In genomic region chr12:27309293-27309994, GRCh38 we compare ENCODE assay signal across 21 cellular contexts. TPM values are rescaled to one million over a fixed set of nuclear protein-coding genes. Genes with fewer than 3 reads are reported as not detected.
A peak's percentile ranks its signal among the peaks of the same experiment; 100 is the strongest.
DNase-seq lines count a peak whose midpoint lies in the region; ATAC-seq and TF ChIP-seq lines count a peak whose summit lies in the region.
"Had no signal": no experiment of that assay in that cellular context is flagged by ENCODE, and none has a peak within 500 bp of the region (broad histone marks: within the 10 kb centered on the region; RNA-seq: fewer than 3 reads in every experiment).

No MANE protein-coding gene starts in this region.

- peaks cover 32% of the 10 kb centered on the region for H3K36me3 Mint-ChIP-seq in progenitor cell of endocrine pancreas (ENCODE audit: insufficient read depth)

- DNase-seq in Right ventricle myocardium inferior (ENCODE audit: missing footprints) (peak; percentile 7), right cardiac atrium (no peak), progenitor cell of endocrine pancreas (ENCODE audit: low spot score, unreplicated experiment) (no peak), WERI-Rb-1 (no peak), GM10266 (ENCODE audit: extremely low spot score) (no peak), uterus (no peak)
- DNase-seq: activated CD4-positive, alpha-beta T cell treated with anti-CD3 and anti-CD28 coated beads for 48 hours; activated T-cell treated with anti-CD3 and anti-CD28 coated beads, Interleukin-2, amount 50 U/mL, for 48 hours; adrenal gland; CD8-positive, alpha-beta T cell; central memory CD4-positive, alpha-beta T cell; H9; left ventricle myocardium inferior; naive B cell; NCI-H2227 treated with DMSO at 0.1 percent for 48 hours; Right ventricle myocardium superior; stomach; T-helper 9 cell had no signal

- no peaks in the 10 kb centered on the region for H3K9me3 ChIP-seq in right cardiac atrium (ENCODE audit: control insufficient read depth, low read length)
- no peaks in the 10 kb centered on the region for H3K9me3 ChIP-seq in WERI-Rb-1 (ENCODE audit: severe bottlenecking)
- H3K9me3 ChIP-seq in uterus, result no peaks in the 10 kb centered on the region
- H3K9me3 ChIP-seq: adrenal gland, left ventricle myocardium inferior, prostate gland, stomach had no signal

- TF ChIP-seq CTCF in progenitor cell of endocrine pancreas (IDR thresholded peaks at IDR 0.05; ENCODE audit: unreplicated experiment) (no peak), WERI-Rb-1 (IDR thresholded peaks at IDR 0.05; ENCODE audit: low read depth, low read length) (no peak), GM10266 (IDR thresholded peaks at IDR 0.05; ENCODE audit: control insufficient read depth, insufficient read depth, low read depth, missing control alignments) (no peak), uterus (IDR thresholded peaks at IDR 0.05) (no peak)

- no peaks in the 10 kb centered on the region for H3K9me3 Mint-ChIP-seq in progenitor cell of endocrine pancreas (ENCODE audit: low read depth)
- H3K9me3 Mint-ChIP-seq: CD8-positive, alpha-beta T cell; H9; naive B cell had no signal

- no peak overlapping the region for H3K27ac ChIP-seq in right cardiac atrium (ENCODE audit: low read length)
- no peak overlapping the region for H3K27ac ChIP-seq in WERI-Rb-1
- no peak overlapping the region for H3K27ac ChIP-seq in uterus
- H3K27ac ChIP-seq: adrenal gland, left ventricle myocardium inferior, prostate gland, stomach had no signal

- TF ChIP-seq POLR2A in uterus (IDR thresholded peaks at IDR 0.05), result no peak

- H3K4me1 Mint-ChIP-seq in progenitor cell of endocrine pancreas (ENCODE audit: low read depth), result peaks cover 3% of the 10 kb centered on the region
- H3K4me1 Mint-ChIP-seq: H9, naive B cell had no signal

- H3K36me3 ChIP-seq in WERI-Rb-1, result peaks cover 5% of the 10 kb centered on the region; the same call in 1 of the 2 replicates
- no peaks in the 10 kb centered on the region for H3K36me3 ChIP-seq in uterus
- H3K36me3 ChIP-seq: prostate gland had no signal

- H3K4me3 ChIP-seq in right cardiac atrium (ENCODE audit: low read length) (no peak overlapping the region), WERI-Rb-1 (ENCODE audit: low read depth, low read length) (no peak overlapping the region), uterus (no peak overlapping the region)
- H3K4me3 ChIP-seq: adrenal gland, left ventricle myocardium inferior, prostate gland, stomach had no signal

- WGBS in right cardiac atrium, result 97% methylated on average over 2 of the region's 2 CpGs

- no peak overlapping the region for H3K4me3 Mint-ChIP-seq in progenitor cell of endocrine pancreas (ENCODE audit: low read depth)
- H3K4me3 Mint-ChIP-seq: CD8-positive, alpha-beta T cell; H9; naive B cell had no signal

- no peaks in the 10 kb centered on the region for H3K4me1 ChIP-seq in right cardiac atrium (ENCODE audit: control insufficient read depth, insufficient read depth, low read length)
- H3K4me1 ChIP-seq in uterus, result no peaks in the 10 kb centered on the region
- H3K4me1 ChIP-seq: adrenal gland, prostate gland had no signal

- peak overlapping the region; percentile 52 for H3K27ac Mint-ChIP-seq in progenitor cell of endocrine pancreas
- H3K27ac Mint-ChIP-seq: CD8-positive, alpha-beta T cell had no signal

- intact Hi-C loops in Right ventricle myocardium inferior (cut with DNase I) (loop anchor here (5.0 kb wide), 2 partner anchors 167 to 287 kb away; partner anchors contain the start of gene MED21), right cardiac atrium (cut with DNase I) (loop anchor here in 3 of 4 donors (5.0 to 10.0 kb wide), 2 partner anchors 292 to 295 kb away; partner anchors contain the start of gene TM7SF3 (in 2 of the 3)), uterus (cut with DNase I; ENCODE audit: low total_unique reads) (loop anchor here (10.0 kb wide), 1 partner anchor 165 kb away; no protein-coding TSS in a partner anchor)

- no peaks in the 10 kb centered on the region for H3K27me3 ChIP-seq in right cardiac atrium (ENCODE audit: control insufficient read depth, insufficient read depth)
- no peaks in the 10 kb centered on the region for H3K27me3 ChIP-seq in WERI-Rb-1 (ENCODE audit: insufficient read depth, low read depth, severe bottlenecking)
- no peaks in the 10 kb centered on the region for H3K27me3 ChIP-seq in uterus
- H3K27me3 ChIP-seq: adrenal gland, stomach had no signal

- no peaks in the 10 kb centered on the region for H3K27me3 Mint-ChIP-seq in progenitor cell of endocrine pancreas
- H3K27me3 Mint-ChIP-seq: naive B cell had no signal

- ATAC-seq in Right ventricle myocardium inferior, result no peak
- no peak for ATAC-seq in right cardiac atrium
- peak; percentile 54 for ATAC-seq in GM21515 (IDR thresholded peaks at IDR 0.05; ENCODE audit: unreplicated experiment)
- ATAC-seq in HG03432 (IDR thresholded peaks at IDR 0.05; ENCODE audit: unreplicated experiment), result peak; percentile 66
- ATAC-seq: CD8-positive, alpha-beta T cell had no signal

RNA-seq across cellular contexts. Expression of gene BMAL2, which starts 23.2 kb away (rescaled TPM):
- total RNA-seq in Right ventricle myocardium inferior (1.2 TPM), right cardiac atrium (1 to 10 TPM in 3 of 4 donors, under 1 TPM in 1; 0.85 to 2.9 (median 2.3) TPM), progenitor cell of endocrine pancreas (26.0 and 28.8 TPM in 2 replicates), uterus (1 to 10 TPM in 2 of 4 donors, under 1 TPM in 2; under 0.01 to 6.3 (median 1.5) TPM)
- 0.36 TPM for polyA plus RNA-seq in right cardiac atrium
- total RNA-seq: CD8-positive, alpha-beta T cell had no signal

Comparison
In these comparisons a context has a peak if more than half of its experiments do, and no peak if none do; other contexts are left out.
1. ATAC-seq: peak in GM21515 (single experiment) and HG03432 (single experiment); none in Right ventricle myocardium inferior (single experiment) and right cardiac atrium (0 of 2).